Comparison of ENCODE assay signal across 1 cellular context in genomic region chr1:181140891-181141290, GRCh38.
TF ChIP-seq lines count a peak whose summit lies in the region.

No MANE protein-coding gene starts in this region.

TF ChIP-seq in A549, 52 proteins besides CTCF, POLR2A, EP300 and RAD21:
- no peak for TF ChIP-seq REST (IDR thresholded peaks at IDR 0.05)
- no peak for TF ChIP-seq CBX8 (IDR thresholded peaks at IDR 0.05)
- TF ChIP-seq CHD2 (IDR thresholded peaks at IDR 0.05; ENCODE audit: low read length, partially characterized antibody) = no peak
